Comparison of ENCODE assay signal across 8 cellular contexts in genomic region chr1:236686815-236687160, GRCh38. TPM values are rescaled to one million over a fixed set of nuclear protein-coding genes. Genes with fewer than 3 reads are reported as not detected.
DNase-seq lines count a peak whose midpoint lies in the region; ATAC-seq and TF ChIP-seq lines count a peak whose summit lies in the region.

No MANE protein-coding gene starts in this region.

- no peak for TF ChIP-seq POLR2A in erythroblast (IDR thresholded peaks at IDR 0.05; ENCODE audit: low read length)

- no peak overlapping the region for H3K27ac ChIP-seq in CD8-positive, alpha-beta memory T cell (ENCODE audit: low read depth, low read length)
- H3K27ac ChIP-seq in neural progenitor cell: no peak overlapping the region

- H3K4me1 ChIP-seq in CD8-positive, alpha-beta memory T cell (ENCODE audit: insufficient read depth, low read length): peaks cover 12% of the 10 kb centered on the region
- H3K4me1 ChIP-seq in neural progenitor cell: peaks cover 10% of the 10 kb centered on the region

- H3F3A ChIP-seq in neural progenitor cell (ENCODE audit: low read depth): peaks cover 13% of the 10 kb centered on the region

- H3K4me1 Mint-ChIP-seq in CD8-positive, alpha-beta memory T cell: peaks cover 20 to 27% (median 20%) of the 10 kb centered on the region in 3 donors
- peaks cover 10% of the 10 kb centered on the region for H3K4me1 Mint-ChIP-seq in neural progenitor cell

- peaks cover 0 to 5% (median 4%) of the 10 kb centered on the region in 5 donors for H3K9me3 Mint-ChIP-seq in CD8-positive, alpha-beta memory T cell
- H3K9me3 Mint-ChIP-seq in neural progenitor cell: peaks cover 9% of the 10 kb centered on the region

- H3K4me3 ChIP-seq in CD8-positive, alpha-beta memory T cell (ENCODE audit: low read length): peak overlapping the region; percentile 35
- peak overlapping the region; percentile 52 for H3K4me3 ChIP-seq in neural progenitor cell

- H3K36me3 ChIP-seq in CD8-positive, alpha-beta memory T cell (ENCODE audit: insufficient read depth, low read length): no peaks in the 10 kb centered on the region
- H3K36me3 ChIP-seq in neural progenitor cell: no peaks in the 10 kb centered on the region

- H3K9me3 ChIP-seq in CD8-positive, alpha-beta memory T cell (ENCODE audit: low read length): no peaks in the 10 kb centered on the region
- H3K9me3 ChIP-seq in neural progenitor cell (ENCODE audit: low read depth): no peaks in the 10 kb centered on the region

- no peak for DNase-seq in CD8-positive, alpha-beta memory T cell
- DNase-seq in NCI-H345 treated with DMSO at 0.1 percent for 48 hours (lab: John Stamatoyannopoulos, UW; ENCODE audit: unreplicated experiment) (peak; percentile 3), erythroblast (lab: John Stamatoyannopoulos, UW) (peak; percentile 39 to 42), neural progenitor cell (ENCODE audit: low spot score) (peak; percentile 13), SHP77 (lab: John Stamatoyannopoulos, UW) (no peak), NCI-H1105 treated with DMSO at 0.1 percent for 48 hours (lab: John Stamatoyannopoulos, UW) (no peak)
- DNase-seq in NK-92 treated with Interleukin-12 subunit alpha and Interleukin-12 subunit beta, amount 100 ng/mL, for 24 hours (lab: John Stamatoyannopoulos, UW): no peak

- no peak overlapping the region for H3K9ac ChIP-seq in neural progenitor cell

- no peak overlapping the region for H3K27ac Mint-ChIP-seq in CD8-positive, alpha-beta memory T cell
- H3K27ac Mint-ChIP-seq in neural progenitor cell: no peak overlapping the region

- peak overlapping the region in 6 of 7 donors; percentile 49 to 85 (median 66) for H3K4me3 Mint-ChIP-seq in CD8-positive, alpha-beta memory T cell
- H3K4me3 Mint-ChIP-seq in neural progenitor cell: peak overlapping the region; percentile 85

- CTCF ChIA-PET in CD8-positive, alpha-beta memory T cell (lab: Charles Lee): no interaction called here

- peaks cover 25 to 59% of the 10 kb centered on the region in 2 donors for H3K27me3 Mint-ChIP-seq in CD8-positive, alpha-beta memory T cell
- peaks cover 15% of the 10 kb centered on the region for H3K27me3 Mint-ChIP-seq in neural progenitor cell (ENCODE audit: insufficient read depth, low read depth)

- no peaks in the 10 kb centered on the region for H4K20me1 ChIP-seq in neural progenitor cell (ENCODE audit: low read depth)

- POLR2A ChIA-PET in CD8-positive, alpha-beta memory T cell (lab: Charles Lee): no interaction called here

- H3K36me3 Mint-ChIP-seq in CD8-positive, alpha-beta memory T cell: peaks cover 0 to 2% (median 0%) of the 10 kb centered on the region in 3 donors
- H3K36me3 Mint-ChIP-seq in neural progenitor cell: no peaks in the 10 kb centered on the region

- peak overlapping the region; percentile 98 for H2AFZ ChIP-seq in neural progenitor cell (replicated peaks)

- no peak for TF ChIP-seq CTCF in neural progenitor cell (IDR thresholded peaks at IDR 0.05)

- ATAC-seq in HG03378 (IDR thresholded peaks at IDR 0.05; ENCODE audit: unreplicated experiment): no peak

- H3K79me2 ChIP-seq in neural progenitor cell (ENCODE audit: low read depth): no peaks in the 10 kb centered on the region

- H3K27me3 ChIP-seq in CD8-positive, alpha-beta memory T cell (ENCODE audit: insufficient read depth, low read length, poor library complexity, severe bottlenecking): peaks cover 20% of the 10 kb centered on the region
- peaks cover 42% of the 10 kb centered on the region for H3K27me3 ChIP-seq in neural progenitor cell

- peak overlapping the region; percentile 89 for H3K4me2 ChIP-seq in neural progenitor cell

RNA-seq across cellular contexts. Expression of gene ACTN2, which starts 0.5 kb away (rescaled TPM):
- not detected for total RNA-seq in CD8-positive, alpha-beta memory T cell
- polyA plus RNA-seq in CD8-positive, alpha-beta memory T cell: not detected
- total RNA-seq in neural progenitor cell (ENCODE audit: low replicate concordance): 0.52 and 0.81 TPM in 2 replicates

Comparison
In these comparisons a context has a peak if more than half of its experiments do, and no peak if none do; other contexts are left out.
1. DNase-seq: peak in NCI-H345 treated with DMSO at 0.1 percent for 48 hours (single experiment), erythroblast (2 of 2) and neural progenitor cell (single experiment); none in CD8-positive, alpha-beta memory T cell (0 of 5), SHP77 (0 of 2), NCI-H1105 treated with DMSO at 0.1 percent for 48 hours (single experiment) and NK-92 treated with Interleukin-12 subunit alpha and Interleukin-12 subunit beta, amount 100 ng/mL, for 24 hours (single experiment).